Comparison of ENCODE assay signal across 9 cellular contexts in genomic region chr10:129647563-129647962, GRCh38.
"Had no signal": no experiment of that assay in that cellular context is flagged by ENCODE, and none has a peak within 500 bp of the region (broad histone marks: within the 10 kb centered on the region; RNA-seq: fewer than 3 reads in every experiment).

No MANE protein-coding gene starts in this region.

- H3K4me3 ChIP-seq: GM23248, GM23338, HAP-1 had no signal

- ATAC-seq: HCT116 had no signal

- DNase-seq: GM23248, GOT3, H9, HCEC 1CT, HFFc6 had no signal

- H3K4me3 Mint-ChIP-seq: GM23338, H9, HFFc6 had no signal

- H2AFZ ChIP-seq: GM23248, GM23338 had no signal

- H3K27ac Mint-ChIP-seq: HFFc6 had no signal

- H3K27ac ChIP-seq: GM23248 had no signal

- H3K9ac ChIP-seq: GM23248 had no signal

- H3K36me3 ChIP-seq: HAP-1 had no signal

- H3K4me2 ChIP-seq: GM23338 had no signal

- H3K9me3 Mint-ChIP-seq: GM23338, H9 had no signal

- H3K9me3 ChIP-seq: HAP-1 had no signal

- H3K4me1 ChIP-seq: HAP-1 had no signal

- FAIRE-seq: H54 had no signal
